Comparison of ENCODE assay signal across 1 cellular context in the genomic region with DNA sequence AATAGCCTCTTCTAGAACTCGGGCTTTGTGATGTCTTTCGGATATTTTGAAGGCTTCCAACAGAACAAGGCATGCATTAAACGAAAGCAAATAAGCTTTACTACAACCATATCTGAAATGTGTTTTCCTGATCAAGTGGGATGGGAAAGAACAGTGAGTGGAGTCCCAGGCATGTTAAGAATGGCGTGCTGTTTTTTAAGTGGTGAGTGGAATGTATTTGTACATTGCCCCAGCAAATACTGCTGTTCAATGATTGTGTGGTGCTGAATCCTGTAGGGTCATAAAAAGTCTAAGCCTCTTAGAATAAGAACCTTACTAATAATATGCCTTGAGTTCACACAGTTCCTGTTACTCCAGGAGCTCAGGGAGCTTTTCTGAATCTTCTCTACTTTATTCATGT.
TF ChIP-seq lines count a peak whose summit lies in the region.

No MANE protein-coding gene starts in this region.

TF ChIP-seq in liver, 16 proteins besides CTCF, POLR2A, EP300 and RAD21 (continued from another document):
- no peak for TF ChIP-seq GABPA (IDR thresholded peaks at IDR 0.05 in 1 of 2, conservative IDR thresholded peaks at IDR 0.05 in 1 of 2)
- peak; percentile 51 for TF ChIP-seq REST (IDR thresholded peaks at IDR 0.05)
- no peak for TF ChIP-seq HNF4A (conservative IDR thresholded peaks at IDR 0.05)
